1 cellular context compared by ENCODE assay signal in genomic region chr18:39389800-39390379, GRCh38.
TF ChIP-seq lines count a peak whose summit lies in the region.

No MANE protein-coding gene starts in this region.

TF ChIP-seq in HepG2, 621 proteins besides CTCF, POLR2A, EP300 and RAD21 (continued from another document):
- no peak for TF ChIP-seq PAXIP1 (CRISPR knock-in tag; conservative IDR thresholded peaks at IDR 0.05)
- TF ChIP-seq ARID5B (CRISPR knock-in tag; IDR thresholded peaks at IDR 0.05), result peak; percentile 47
- TF ChIP-seq, protein P1, sequence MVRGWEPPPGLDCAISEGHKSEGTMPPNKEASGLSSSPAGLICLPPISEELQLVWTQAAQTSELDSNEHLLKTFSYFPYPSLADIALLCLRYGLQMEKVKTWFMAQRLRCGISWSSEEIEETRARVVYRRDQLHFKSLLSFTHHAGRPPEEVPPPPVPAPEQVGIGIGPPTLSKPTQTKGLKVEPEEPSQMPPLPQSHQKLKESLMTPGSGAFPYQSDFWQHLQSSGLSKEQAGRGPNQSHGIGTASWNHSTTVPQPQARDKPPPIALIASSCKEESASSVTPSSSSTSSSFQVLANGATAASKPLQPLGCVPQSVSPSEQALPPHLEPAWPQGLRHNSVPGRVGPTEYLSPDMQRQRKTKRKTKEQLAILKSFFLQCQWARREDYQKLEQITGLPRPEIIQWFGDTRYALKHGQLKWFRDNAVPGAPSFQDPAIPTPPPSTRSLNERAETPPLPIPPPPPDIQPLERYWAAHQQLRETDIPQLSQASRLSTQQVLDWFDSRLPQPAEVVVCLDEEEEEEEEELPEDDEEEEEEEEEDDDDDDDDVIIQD (CRISPR knock-in tag; IDR thresholded peaks at IDR 0.05; ENCODE audit: low read depth), result no peak; the same call in 1 of the 2 replicates
- no peak for TF ChIP-seq ZNF230 (CRISPR knock-in tag; IDR thresholded peaks at IDR 0.05)
- TF ChIP-seq, protein P2, sequence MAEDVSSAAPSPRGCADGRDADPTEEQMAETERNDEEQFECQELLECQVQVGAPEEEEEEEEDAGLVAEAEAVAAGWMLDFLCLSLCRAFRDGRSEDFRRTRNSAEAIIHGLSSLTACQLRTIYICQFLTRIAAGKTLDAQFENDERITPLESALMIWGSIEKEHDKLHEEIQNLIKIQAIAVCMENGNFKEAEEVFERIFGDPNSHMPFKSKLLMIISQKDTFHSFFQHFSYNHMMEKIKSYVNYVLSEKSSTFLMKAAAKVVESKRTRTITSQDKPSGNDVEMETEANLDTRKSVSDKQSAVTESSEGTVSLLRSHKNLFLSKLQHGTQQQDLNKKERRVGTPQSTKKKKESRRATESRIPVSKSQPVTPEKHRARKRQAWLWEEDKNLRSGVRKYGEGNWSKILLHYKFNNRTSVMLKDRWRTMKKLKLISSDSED (CRISPR knock-in tag; IDR thresholded peaks at IDR 0.05), result no peak
- TF ChIP-seq ZMYM4 (CRISPR knock-in tag; IDR thresholded peaks at IDR 0.05), result peak; percentile 81
- no peak for TF ChIP-seq RARG (CRISPR knock-in tag; IDR thresholded peaks at IDR 0.05; ENCODE audit: low read depth)
- TF ChIP-seq ZNF598 (CRISPR knock-in tag; IDR thresholded peaks at IDR 0.05; ENCODE audit: borderline replicate concordance), result no peak
- TF ChIP-seq YY1 (IDR thresholded peaks at IDR 0.05; ENCODE audit: insufficient read depth, insufficient replicate concordance, low read depth, low read length), result peak; percentile 29
- TF ChIP-seq ZNF589 (CRISPR knock-in tag; conservative IDR thresholded peaks at IDR 0.05), result no peak
- no peak for TF ChIP-seq HOXA9 (CRISPR knock-in tag; IDR thresholded peaks at IDR 0.05; ENCODE audit: borderline replicate concordance)
- no peak for TF ChIP-seq MTA1 (CRISPR knock-in tag; IDR thresholded peaks at IDR 0.05; ENCODE audit: borderline replicate concordance)
- TF ChIP-seq BRF2 (CRISPR knock-in tag; IDR thresholded peaks at IDR 0.05), result no peak
- peak; percentile 47; the same call in 1 of the 2 replicates for TF ChIP-seq ZFX (CRISPR knock-in tag; IDR thresholded peaks at IDR 0.05; ENCODE audit: low read depth)
- TF ChIP-seq SATB2 (CRISPR knock-in tag; IDR thresholded peaks at IDR 0.05), result no peak
